In genomic region chr4:122524176-122524575, GRCh38 we compare ENCODE assay signal across 34 cellular contexts.
"Had no signal": no experiment of that assay in that cellular context is flagged by ENCODE, and none has a peak within 500 bp of the region (broad histone marks: within the 10 kb centered on the region; RNA-seq: fewer than 3 reads in every experiment).

No MANE protein-coding gene starts in this region.

- H3K9me3 ChIP-seq: MG63 had no signal

- H3K27me3 ChIP-seq: MG63 had no signal

- H3K4me3 ChIP-seq: MG63 had no signal

- H3K36me3 ChIP-seq: MG63 had no signal

- DNase-seq: Karpas-422, Kasumi-1, MG63, MM.1S, MV-4-11, NCI-H1048, NCI-H1092, NCI-H1092 treated with DMSO at 0.1 percent for 48 hours, NCI-H1105, NCI-H1105 treated with DMSO at 0.1 percent for 48 hours, NCI-H1417, NCI-H1417 treated with DMSO at 0.1 percent for 48 hours, NCI-H1436, NCI-H1436 treated with DMSO at 0.1 percent for 48 hours, NCI-H146, NCI-H1694, NCI-H1694 treated with DMSO at 0.1 percent for 48 hours, NCI-H187, NCI-H187 treated with DMSO at 0.1 percent for 48 hours, NCI-H1930, NCI-H2029, NCI-H2029 treated with DMSO at 0.1 percent for 48 hours, NCI-H2081, NCI-H2081 treated with DMSO at 0.1 percent for 48 hours, NCI-H2107, NCI-H2171, NCI-H2171 treated with DMSO at 0.1 percent for 48 hours, NCI-H2227 treated with DMSO at 0.1 percent for 48 hours, NCI-H226, NCI-H345, NCI-H446, NCI-H446 treated with DMSO at 0.1 percent for 48 hours, NCI-H510A, NCI-H510A treated with DMSO at 0.1 percent for 48 hours had no signal
